In genomic region chr10:30241422-30242110, GRCh38 we compare ENCODE assay signal across 17 cellular contexts.
"Had no signal": no experiment of that assay in that cellular context is flagged by ENCODE, and none has a peak within 500 bp of the region (broad histone marks: within the 10 kb centered on the region; RNA-seq: fewer than 3 reads in every experiment).

No MANE protein-coding gene starts in this region.

- ATAC-seq: left colon; stimulated activated memory B cell treated with anti-CD40 and anti-IgM and Interleukin-4, amounts not matched to agents 10 μg/mL and 1 μg/mL and 100 μg/mL, for 72 hours had no signal

- H3K9ac ChIP-seq: neural progenitor cell had no signal

- H3K4me3 ChIP-seq: ascending aorta, breast epithelium, gastrocnemius medialis, lung, neural progenitor cell, ovary, thyroid gland had no signal

- H3K36me3 Mint-ChIP-seq: activated naive CD4-positive, alpha-beta T cell treated with anti-CD3 and anti-CD28 coated beads, Interleukin-2, amount 10 ng/mL, durations not matched to agents 7 days and 5 days; naive B cell; neural progenitor cell; stimulated activated memory B cell treated with anti-CD40 and anti-IgM and Interleukin-4, amounts not matched to agents 10 μg/mL and 1 μg/mL and 100 μg/mL, for 72 hours had no signal

- H3K36me3 ChIP-seq: ascending aorta, breast epithelium, gastrocnemius medialis, neural progenitor cell, ovary, thyroid gland had no signal

- H3K4me3 Mint-ChIP-seq: activated naive CD4-positive, alpha-beta T cell treated with anti-CD3 and anti-CD28 coated beads, Interleukin-2, amount 10 ng/mL, durations not matched to agents 7 days and 5 days; naive B cell; neural progenitor cell; stimulated activated memory B cell treated with anti-CD40 and anti-IgM and Interleukin-4, amounts not matched to agents 10 μg/mL and 1 μg/mL and 100 μg/mL, for 72 hours had no signal

- H3K9me3 Mint-ChIP-seq: activated naive CD4-positive, alpha-beta T cell treated with anti-CD3 and anti-CD28 coated beads, Interleukin-2, amount 10 ng/mL, durations not matched to agents 7 days and 5 days; neural progenitor cell; stimulated activated memory B cell treated with anti-CD40 and anti-IgM and Interleukin-4, amounts not matched to agents 10 μg/mL and 1 μg/mL and 100 μg/mL, for 72 hours had no signal

- H3K4me1 Mint-ChIP-seq: naive B cell; stimulated activated memory B cell treated with anti-CD40 and anti-IgM and Interleukin-4, amounts not matched to agents 10 μg/mL and 1 μg/mL and 100 μg/mL, for 72 hours had no signal

- H3K27ac ChIP-seq: ascending aorta, breast epithelium, epithelial cell of prostate, gastrocnemius medialis, neural progenitor cell, ovary, thyroid gland had no signal

- H3K9me3 ChIP-seq: ascending aorta, breast epithelium, gastrocnemius medialis, ovary, thyroid gland had no signal

- DNase-seq: activated CD4-positive, alpha-beta T cell treated with anti-CD3 and anti-CD28 coated beads, Interleukin-2, amount 50 U/mL, for 4 hours; activated CD4-positive, CD25-positive, alpha-beta regulatory T cell treated with anti-CD3 and anti-CD28 coated beads, Interleukin-2, amount 50 U/mL, for 72 hours; activated naive CD4-positive, alpha-beta T cell treated with anti-CD3 and anti-CD28 coated beads, Interleukin-2, amount 10 ng/mL, durations not matched to agents 7 days and 5 days; cerebellar nuclear complex; gastrocnemius medialis; left colon; naive B cell; ovary; stimulated activated CD4-positive, alpha-beta T cell treated with anti-CD3 and anti-CD28 coated beads, Interleukin-12 subunit alpha, Interleukin-12 subunit beta, amount 100 ng/mL, for 4 hours; stimulated activated CD4-positive, alpha-beta T cell treated with anti-CD3 and anti-CD28 coated beads, Interleukin-2, amount 100 ng/mL, for 24 hours had no signal

- H3K27me3 ChIP-seq: ascending aorta, breast epithelium, gastrocnemius medialis, neural progenitor cell, ovary, thyroid gland had no signal

- H3K27ac Mint-ChIP-seq: activated naive CD4-positive, alpha-beta T cell treated with anti-CD3 and anti-CD28 coated beads, Interleukin-2, amount 10 ng/mL, durations not matched to agents 7 days and 5 days; neural progenitor cell; stimulated activated memory B cell treated with anti-CD40 and anti-IgM and Interleukin-4, amounts not matched to agents 10 μg/mL and 1 μg/mL and 100 μg/mL, for 72 hours had no signal

- H3K4me2 ChIP-seq: neural progenitor cell had no signal

- H3K4me1 ChIP-seq: ascending aorta, breast epithelium, gastrocnemius medialis, neural progenitor cell, thyroid gland had no signal
